In the genomic region with DNA sequence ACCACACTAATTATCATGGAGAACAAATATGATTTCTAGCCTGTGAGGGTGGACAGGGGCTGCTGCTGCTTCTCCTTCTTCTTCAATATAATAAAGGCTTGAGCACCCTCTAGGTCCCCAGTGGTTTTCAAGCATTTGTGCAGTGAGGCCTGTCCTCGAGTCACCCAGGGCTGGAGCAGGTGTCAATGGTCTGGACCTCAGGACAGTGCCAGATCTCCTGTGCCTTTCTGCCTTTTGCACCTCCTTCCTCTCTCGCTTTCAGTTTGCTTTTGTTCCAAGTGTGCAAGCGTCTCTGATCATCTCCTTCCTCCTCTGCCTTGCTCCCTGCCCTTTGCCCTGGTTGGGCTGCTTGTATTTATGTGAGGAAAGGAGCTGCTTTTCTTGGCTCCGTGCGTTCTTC, we compare ENCODE assay signal across 16 cellular contexts.
DNase-seq lines count a peak whose midpoint lies in the region; ATAC-seq and TF ChIP-seq lines count a peak whose summit lies in the region.
"Had no signal": no experiment of that assay in that cellular context is flagged by ENCODE, and none has a peak within 500 bp of the region (broad histone marks: within the 10 kb centered on the region; RNA-seq: fewer than 3 reads in every experiment).

No MANE protein-coding gene starts in this region.

- H3K9me3 ChIP-seq in BLaER1 (no peaks in the 10 kb centered on the region), OCI-LY3 (ENCODE audit: insufficient read depth, low read length) (no peaks in the 10 kb centered on the region)
- no peaks in the 10 kb centered on the region for H3K9me3 ChIP-seq in CD4-positive, alpha-beta T cell (ENCODE audit: control insufficient read depth, low read length)

- H2AFZ ChIP-seq in OCI-LY3 (ENCODE audit: low read depth, low read length), result 0 out of 2 replicates have a peak overlapping the region, but pooled peaks have one; percentile 16

- intact Hi-C loops in CD4-positive, alpha-beta T cell (cut with DNase I, micrococcal nuclease), result no loop called here

- H3K27ac ChIP-seq in BLaER1 (peak overlapping the region; percentile 50; the same call in 1 of the 2 replicates), OCI-LY3 (ENCODE audit: low read length) (no peak overlapping the region)
- H3K27ac ChIP-seq in CD4-positive, alpha-beta T cell (ENCODE audit: low read depth, low read length), result no peak overlapping the region

- POLR2A ChIA-PET in CD4-positive, alpha-beta T cell (lab: Charles Lee), result no interaction called here
- POLR2A ChIA-PET in naive thymus-derived CD8-positive, alpha-beta T cell (lab: Charles Lee), result no interaction called here

- H3K79me2 ChIP-seq in OCI-LY3 (ENCODE audit: low read length), result no peaks in the 10 kb centered on the region

- H3K27ac Mint-ChIP-seq in CD4-positive, alpha-beta T cell, result peak overlapping the region; percentile 18
- peak overlapping the region in 7 of 10 donors; percentile 22 to 88 (median 74) for H3K27ac Mint-ChIP-seq in naive thymus-derived CD8-positive, alpha-beta T cell

- no peaks in the 10 kb centered on the region for H3K27me3 Mint-ChIP-seq in CD4-positive, alpha-beta T cell
- H3K27me3 Mint-ChIP-seq in naive thymus-derived CD8-positive, alpha-beta T cell, result peaks cover 0 to 1% (median 0%) of the 10 kb centered on the region in 5 donors

- peaks cover 43% of the 10 kb centered on the region for H3K4me1 ChIP-seq in BLaER1
- H3K4me1 ChIP-seq in OCI-LY3 (ENCODE audit: low read length), result peaks cover 29% of the 10 kb centered on the region

- H3K27me3 ChIP-seq in BLaER1 (no peaks in the 10 kb centered on the region), OCI-LY3 (ENCODE audit: low read depth, low read length) (peaks cover 19% of the 10 kb centered on the region; the same call in 1 of the 2 replicates)
- no peaks in the 10 kb centered on the region for H3K27me3 ChIP-seq in CD4-positive, alpha-beta T cell (ENCODE audit: control insufficient read depth, insufficient read depth, low read length)

- H3K4me3 ChIP-seq in BLaER1, result no peak overlapping the region
- 0 out of 2 replicates have a peak overlapping the region, but pooled peaks have one; percentile 19 for H3K4me3 ChIP-seq in OCI-LY3 (ENCODE audit: low read length)

- H3K9me3 Mint-ChIP-seq in CD4-positive, alpha-beta T cell, result no peaks in the 10 kb centered on the region
- H3K9me3 Mint-ChIP-seq in naive thymus-derived CD8-positive, alpha-beta T cell, result no peaks in the 10 kb centered on the region

- H3K4me2 ChIP-seq in BLaER1 (peak overlapping the region; percentile 83), OCI-LY3 (ENCODE audit: low read length) (peak overlapping the region; percentile 62)

- H3K4me1 Mint-ChIP-seq in CD4-positive, alpha-beta T cell (ENCODE audit: low read depth), result peaks cover 33% of the 10 kb centered on the region
- peaks cover 14 to 26% (median 23%) of the 10 kb centered on the region in 4 donors for H3K4me1 Mint-ChIP-seq in naive thymus-derived CD8-positive, alpha-beta T cell

- TF ChIP-seq CTCF in CD4-positive, alpha-beta T cell (IDR thresholded peaks at IDR 0.05), result no peak
- TF ChIP-seq CTCF in OCI-LY3 (IDR thresholded peaks at IDR 0.05; ENCODE audit: low read depth, low read length), result no peak

- CTCF ChIA-PET in CD4-positive, alpha-beta T cell (lab: Charles Lee), result no interaction called here

- no peaks in the 10 kb centered on the region for H3K36me3 Mint-ChIP-seq in CD4-positive, alpha-beta T cell (ENCODE audit: low read depth)
- H3K36me3 Mint-ChIP-seq in naive thymus-derived CD8-positive, alpha-beta T cell, result no peaks in the 10 kb centered on the region

- H3K36me3 ChIP-seq in BLaER1 (no peaks in the 10 kb centered on the region), OCI-LY3 (replicated peaks; ENCODE audit: low read depth, low read length) (no peaks in the 10 kb centered on the region)

- H4K20me1 ChIP-seq in BLaER1, result no peaks in the 10 kb centered on the region
- H4K20me1 ChIP-seq in OCI-LY3 (ENCODE audit: insufficient read depth, low read length), result no peaks in the 10 kb centered on the region

- no peak overlapping the region for H3K9ac ChIP-seq in BLaER1
- no peak overlapping the region for H3K9ac ChIP-seq in OCI-LY3 (ENCODE audit: low read length)

- no peak for ATAC-seq in CD4-positive, alpha-beta T cell (ENCODE audit: poor library complexity)
- no peak for ATAC-seq in naive thymus-derived CD8-positive, alpha-beta T cell

- DNase-seq in CD4-positive, alpha-beta T cell, result no peak
- no peak for DNase-seq in naive thymus-derived CD8-positive, alpha-beta T cell
- no peak for DNase-seq in effector CD4-positive, alpha-beta T cell
- DNase-seq in NCI-H524 (lab: John Stamatoyannopoulos, UW) (no peak), activated gamma-delta T cell (lab: John Stamatoyannopoulos, UW) (no peak)
- DNase-seq: ACHN, DMS53, KBM-7, NCI-H1694 treated with DMSO at 0.1 percent for 48 hours, NCI-H2227 treated with DMSO at 0.1 percent for 48 hours, NCI-H510A treated with DMSO at 0.1 percent for 48 hours, NCI-H82, Right ventricle myocardium superior, SW 1271 had no signal

- no peak overlapping the region for H3K4me3 Mint-ChIP-seq in CD4-positive, alpha-beta T cell
- H3K4me3 Mint-ChIP-seq in naive thymus-derived CD8-positive, alpha-beta T cell, result peak overlapping the region in 2 of 10 donors; percentile 48 to 52
